In genomic region chr12:102913453-102914226, GRCh38 we compare ENCODE assay signal across 37 cellular contexts. TPM values are rescaled to one million over a fixed set of nuclear protein-coding genes. Genes with fewer than 3 reads are reported as not detected.
"Had no signal": no experiment of that assay in that cellular context is flagged by ENCODE, and none has a peak within 500 bp of the region (broad histone marks: within the 10 kb centered on the region; RNA-seq: fewer than 3 reads in every experiment).

No MANE protein-coding gene starts in this region.

- H3K9me3 Mint-ChIP-seq: activated CD4-positive, alpha-beta memory T cell treated with anti-CD3 and anti-CD28 coated beads for 36 hours; activated CD4-positive, alpha-beta T cell treated with anti-CD3 and anti-CD28 coated beads, Interleukin-2, amount 10 ng/mL, durations not matched to agents 24 days and 14 days; activated naive CD4-positive, alpha-beta T cell treated with anti-CD3 and anti-CD28 coated beads for 36 hours; activated naive CD4-positive, alpha-beta T cell treated with anti-CD3 and anti-CD28 coated beads, Interleukin-2, amount 50 U/mL, for 24 hours; activated naive CD8-positive, alpha-beta T cell treated with anti-CD3 and anti-CD28 coated beads for 36 hours; activated naive CD8-positive, alpha-beta T cell treated with anti-CD3 and anti-CD28 coated beads, Interleukin-2, amount 50 U/mL, for 24 hours; activated T-helper 1 cell treated with anti-CD3 and anti-CD28 coated beads, Interleukin-12 subunit alpha, Interleukin-12 subunit beta, Interleukin-2, Interleukin-4 antibody, amounts not matched to agents 30 ng/mL and 10 ng/mL and 1 ng/mL, durations not matched to agents 14 hours and 24 hours and 36 hours; activated T-helper 2 cell treated with anti-CD3 and anti-CD28 coated beads, Interferon-gamma antibody, Interleukin-2, Interleukin-4, amounts not matched to agents 10 μg/mL and 5 μg/mL and 100 μg/mL, durations not matched to agents 14 hours and 24 hours and 36 hours; central memory CD8-positive, alpha-beta T cell; dendritic cell treated with granulocyte-macrophage colony-stimulating factor and Interleukin-4, amounts not matched to agents 40 ng/mL and 50 ng/mL, for 4 days had no signal

- DNase-seq: activated CD4-positive, alpha-beta memory T cell treated with anti-CD3 and anti-CD28 coated beads for 36 hours; activated CD4-positive, alpha-beta T cell treated with anti-CD3 and anti-CD28 coated beads for 36 hours; activated CD4-positive, alpha-beta T cell treated with anti-CD3 and anti-CD28 coated beads, Interleukin-2, amount 10 ng/mL, durations not matched to agents 24 days and 14 days; activated CD4-positive, CD25-positive, alpha-beta regulatory T cell; activated CD4-positive, CD25-positive, alpha-beta regulatory T cell treated with anti-CD3 and anti-CD28 coated beads, Interleukin-2, amount 50 U/mL, for 72 hours; activated CD8-positive, alpha-beta memory T cell treated with anti-CD3 and anti-CD28 coated beads, Interleukin-2, amount 10 ng/mL, durations not matched to agents 7 days and 5 days; activated CD8-positive, alpha-beta memory T cell treated with anti-CD3 and anti-CD28 coated beads, Interleukin-2, amount 50 U/mL, for 4 hours; activated CD8-positive, alpha-beta T cell treated with anti-CD3 and anti-CD28 coated beads, Interleukin-2, amount 10 ng/mL, durations not matched to agents 7 days and 5 days; activated effector memory CD4-positive, alpha-beta T cell treated with anti-CD3 and anti-CD28 coated beads, Interleukin-2, amount 50 U/mL, for 16 hours; activated naive CD4-positive, alpha-beta T cell treated with anti-CD3 and anti-CD28 coated beads for 36 hours; activated naive CD8-positive, alpha-beta T cell treated with anti-CD3 and anti-CD28 coated beads for 36 hours; activated naive CD8-positive, alpha-beta T cell treated with anti-CD3 and anti-CD28 coated beads, Interleukin-2, amount 50 U/mL, for 24 hours; activated T-cell treated with anti-CD3 and anti-CD28 coated beads, Interleukin-2, amount 50 U/mL, for 1 hour; activated T-cell treated with anti-CD3 and anti-CD28 coated beads, Interleukin-2, amount 50 U/mL, for 48 hours; adrenal gland; amygdala; aorta; dorsolateral prefrontal cortex; effector memory CD4-positive, alpha-beta T cell; esophagus squamous epithelium; head of caudate nucleus; T-helper 2 cell had no signal

- H3K4me1 Mint-ChIP-seq: activated naive CD4-positive, alpha-beta T cell treated with anti-CD3 and anti-CD28 coated beads, Interleukin-2, amount 50 U/mL, for 24 hours; activated naive CD8-positive, alpha-beta T cell treated with anti-CD3 and anti-CD28 coated beads, Interleukin-2, amount 50 U/mL, for 24 hours; brain had no signal

- H3K27ac Mint-ChIP-seq: activated CD4-positive, alpha-beta memory T cell treated with anti-CD3 and anti-CD28 coated beads for 36 hours; activated CD4-positive, alpha-beta T cell treated with anti-CD3 and anti-CD28 coated beads for 36 hours; activated CD4-positive, alpha-beta T cell treated with anti-CD3 and anti-CD28 coated beads, Interleukin-2, amount 10 ng/mL, durations not matched to agents 24 days and 14 days; activated CD8-positive, alpha-beta memory T cell treated with anti-CD3 and anti-CD28 coated beads, Interleukin-2, amount 10 ng/mL, durations not matched to agents 7 days and 5 days; activated CD8-positive, alpha-beta T cell treated with anti-CD3 and anti-CD28 coated beads, Interleukin-2, amount 10 ng/mL, durations not matched to agents 7 days and 5 days; activated naive CD4-positive, alpha-beta T cell treated with anti-CD3 and anti-CD28 coated beads for 36 hours; activated naive CD4-positive, alpha-beta T cell treated with anti-CD3 and anti-CD28 coated beads, Interleukin-2, amount 50 U/mL, for 24 hours; activated naive CD8-positive, alpha-beta T cell treated with anti-CD3 and anti-CD28 coated beads for 36 hours; activated naive CD8-positive, alpha-beta T cell treated with anti-CD3 and anti-CD28 coated beads, Interleukin-2, amount 50 U/mL, for 24 hours; activated T-helper 1 cell treated with anti-CD3 and anti-CD28 coated beads, Interleukin-12 subunit alpha, Interleukin-12 subunit beta, Interleukin-2, Interleukin-4 antibody, amounts not matched to agents 30 ng/mL and 10 ng/mL and 1 ng/mL, durations not matched to agents 14 hours and 24 hours and 36 hours; activated T-helper 2 cell treated with anti-CD3 and anti-CD28 coated beads, Interferon-gamma antibody, Interleukin-2, Interleukin-4, amounts not matched to agents 10 μg/mL and 5 μg/mL and 100 μg/mL, durations not matched to agents 14 hours and 24 hours and 36 hours; brain; dendritic cell treated with granulocyte-macrophage colony-stimulating factor and Interleukin-4, amounts not matched to agents 40 ng/mL and 50 ng/mL, for 4 days had no signal

- FAIRE-seq: frontal cortex had no signal

- H3K27me3 ChIP-seq: adrenal gland, breast epithelium had no signal

- H3K4me3 ChIP-seq: adrenal gland, breast epithelium, coronary artery, dorsolateral prefrontal cortex, esophagus squamous epithelium had no signal

- H3K36me3 Mint-ChIP-seq: activated CD4-positive, alpha-beta memory T cell treated with anti-CD3 and anti-CD28 coated beads for 36 hours; activated CD8-positive, alpha-beta memory T cell treated with anti-CD3 and anti-CD28 coated beads, Interleukin-2, amount 10 ng/mL, durations not matched to agents 7 days and 5 days; activated naive CD4-positive, alpha-beta T cell treated with anti-CD3 and anti-CD28 coated beads, Interleukin-2, amount 50 U/mL, for 24 hours; activated naive CD8-positive, alpha-beta T cell treated with anti-CD3 and anti-CD28 coated beads for 36 hours; brain had no signal

- H3K4me1 ChIP-seq: adrenal gland had no signal

- H3K36me3 ChIP-seq: adrenal gland, breast epithelium, esophagus squamous epithelium had no signal

- H3K27ac ChIP-seq: adrenal gland, breast epithelium, coronary artery, dorsolateral prefrontal cortex, epithelial cell of prostate, esophagus squamous epithelium had no signal

- H3K27me3 Mint-ChIP-seq: activated CD8-positive, alpha-beta memory T cell treated with anti-CD3 and anti-CD28 coated beads, Interleukin-2, amount 10 ng/mL, durations not matched to agents 7 days and 5 days had no signal

- H3K9me3 ChIP-seq: adrenal gland, breast epithelium, esophagus squamous epithelium had no signal

- H3K4me3 Mint-ChIP-seq: activated CD4-positive, alpha-beta memory T cell treated with anti-CD3 and anti-CD28 coated beads for 36 hours; activated CD4-positive, alpha-beta T cell treated with anti-CD3 and anti-CD28 coated beads for 36 hours; activated CD4-positive, alpha-beta T cell treated with anti-CD3 and anti-CD28 coated beads, Interleukin-2, amount 10 ng/mL, durations not matched to agents 24 days and 14 days; activated CD8-positive, alpha-beta memory T cell treated with anti-CD3 and anti-CD28 coated beads, Interleukin-2, amount 10 ng/mL, durations not matched to agents 7 days and 5 days; activated CD8-positive, alpha-beta T cell treated with anti-CD3 and anti-CD28 coated beads, Interleukin-2, amount 10 ng/mL, durations not matched to agents 7 days and 5 days; activated naive CD4-positive, alpha-beta T cell treated with anti-CD3 and anti-CD28 coated beads for 36 hours; activated naive CD4-positive, alpha-beta T cell treated with anti-CD3 and anti-CD28 coated beads, Interleukin-2, amount 50 U/mL, for 24 hours; activated naive CD8-positive, alpha-beta T cell treated with anti-CD3 and anti-CD28 coated beads for 36 hours; activated naive CD8-positive, alpha-beta T cell treated with anti-CD3 and anti-CD28 coated beads, Interleukin-2, amount 50 U/mL, for 24 hours; activated T-helper 1 cell treated with anti-CD3 and anti-CD28 coated beads, Interleukin-12 subunit alpha, Interleukin-12 subunit beta, Interleukin-2, Interleukin-4 antibody, amounts not matched to agents 30 ng/mL and 10 ng/mL and 1 ng/mL, durations not matched to agents 14 hours and 24 hours and 36 hours; brain; central memory CD8-positive, alpha-beta T cell; dendritic cell treated with granulocyte-macrophage colony-stimulating factor and Interleukin-4, amounts not matched to agents 40 ng/mL and 50 ng/mL, for 4 days had no signal

- ATAC-seq: activated CD4-positive, alpha-beta T cell treated with anti-CD3 and anti-CD28 coated beads for 36 hours; activated CD8-positive, alpha-beta memory T cell treated with anti-CD3 and anti-CD28 coated beads, Interleukin-2, amount 10 ng/mL, durations not matched to agents 7 days and 5 days; activated CD8-positive, alpha-beta T cell treated with anti-CD3 and anti-CD28 coated beads, Interleukin-2, amount 10 ng/mL, durations not matched to agents 7 days and 5 days; activated naive CD8-positive, alpha-beta T cell treated with anti-CD3 and anti-CD28 coated beads, Interleukin-2, amount 50 U/mL, for 24 hours had no signal

RNA-seq across cellular contexts. Expression of gene PAH, which starts 3.4 kb away (rescaled TPM):
- total RNA-seq: activated CD4-positive, alpha-beta memory T cell treated with anti-CD3 and anti-CD28 coated beads for 36 hours; activated CD4-positive, alpha-beta T cell treated with anti-CD3 and anti-CD28 coated beads for 36 hours; activated CD4-positive, alpha-beta T cell treated with anti-CD3 and anti-CD28 coated beads, Interleukin-2, amount 10 ng/mL, durations not matched to agents 24 days and 14 days; activated CD8-positive, alpha-beta memory T cell treated with anti-CD3 and anti-CD28 coated beads for 36 hours; activated CD8-positive, alpha-beta memory T cell treated with anti-CD3 and anti-CD28 coated beads, Interleukin-2, amount 10 ng/mL, durations not matched to agents 7 days and 5 days; activated CD8-positive, alpha-beta T cell treated with anti-CD3 and anti-CD28 coated beads, Interleukin-2, amount 10 ng/mL, durations not matched to agents 7 days and 5 days; activated naive CD4-positive, alpha-beta T cell treated with anti-CD3 and anti-CD28 coated beads for 36 hours; activated naive CD8-positive, alpha-beta T cell treated with anti-CD3 and anti-CD28 coated beads for 36 hours; activated T-helper 1 cell treated with anti-CD3 and anti-CD28 coated beads, Interleukin-12 subunit alpha, Interleukin-12 subunit beta, Interleukin-2, Interleukin-4 antibody, amounts not matched to agents 30 ng/mL and 10 ng/mL and 1 ng/mL, durations not matched to agents 14 hours and 24 hours and 36 hours; activated T-helper 2 cell treated with anti-CD3 and anti-CD28 coated beads, Interferon-gamma antibody, Interleukin-2, Interleukin-4, amounts not matched to agents 10 μg/mL and 5 μg/mL and 100 μg/mL, durations not matched to agents 14 hours and 24 hours and 36 hours; aorta; cardiac septum; esophagus squamous epithelium; fibroblast of lung; fibroblast of villous mesenchyme; T-helper 1 cell treated with Interleukin-12 subunit alpha and Interleukin-12 subunit beta and Interleukin-4 antibody, amounts not matched to agents 30 ng/mL and 1 ng/mL, for 36 hours had no signal

RNA-seq across cellular contexts. Expression of gene ASCL1, which starts 43.8 kb away (rescaled TPM):
- total RNA-seq: activated CD4-positive, alpha-beta memory T cell treated with anti-CD3 and anti-CD28 coated beads for 36 hours; activated CD4-positive, alpha-beta T cell treated with anti-CD3 and anti-CD28 coated beads for 36 hours; activated CD8-positive, alpha-beta memory T cell treated with anti-CD3 and anti-CD28 coated beads for 36 hours; activated CD8-positive, alpha-beta memory T cell treated with anti-CD3 and anti-CD28 coated beads, Interleukin-2, amount 10 ng/mL, durations not matched to agents 7 days and 5 days; activated CD8-positive, alpha-beta T cell treated with anti-CD3 and anti-CD28 coated beads, Interleukin-2, amount 10 ng/mL, durations not matched to agents 7 days and 5 days; activated naive CD4-positive, alpha-beta T cell treated with anti-CD3 and anti-CD28 coated beads for 36 hours; activated naive CD8-positive, alpha-beta T cell treated with anti-CD3 and anti-CD28 coated beads for 36 hours; activated T-helper 2 cell treated with anti-CD3 and anti-CD28 coated beads, Interferon-gamma antibody, Interleukin-2, Interleukin-4, amounts not matched to agents 10 μg/mL and 5 μg/mL and 100 μg/mL, durations not matched to agents 14 hours and 24 hours and 36 hours; aorta; cardiac septum; esophagus squamous epithelium; fibroblast of lung; fibroblast of villous mesenchyme; T-helper 1 cell treated with Interleukin-12 subunit alpha and Interleukin-12 subunit beta and Interleukin-4 antibody, amounts not matched to agents 30 ng/mL and 1 ng/mL, for 36 hours had no signal
